22 cellular contexts compared by ENCODE assay signal in the genomic region with DNA sequence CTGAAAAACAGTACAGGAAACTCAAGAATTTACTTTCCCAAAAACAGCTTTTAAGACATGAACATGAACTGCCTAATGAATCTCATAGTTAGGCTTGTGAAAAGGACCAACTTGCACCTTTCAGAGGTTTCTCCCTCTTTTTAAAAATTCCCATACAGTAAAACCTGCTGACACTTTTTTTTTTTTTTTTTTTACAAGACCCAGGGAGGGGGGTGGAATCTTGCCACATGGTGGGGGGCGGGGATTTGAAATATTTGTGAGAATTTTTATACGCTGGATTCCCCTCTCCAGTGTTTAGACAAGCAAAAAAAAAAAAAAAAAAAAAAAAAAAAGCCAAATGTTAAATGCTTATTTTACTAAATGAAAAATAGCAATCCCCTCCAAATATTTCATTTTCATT. TPM values are rescaled to one million over a fixed set of nuclear protein-coding genes. Genes with fewer than 3 reads are reported as not detected.
DNase-seq lines count a peak whose midpoint lies in the region; ATAC-seq and TF ChIP-seq lines count a peak whose summit lies in the region.
"Had no signal": no experiment of that assay in that cellular context is flagged by ENCODE, and none has a peak within 500 bp of the region (broad histone marks: within the 10 kb centered on the region; RNA-seq: fewer than 3 reads in every experiment).

No MANE protein-coding gene starts in this region.

- intact Hi-C loops in CD4-positive, alpha-beta T cell (cut with DNase I, micrococcal nuclease) = no loop called here

- no peaks in the 10 kb centered on the region for H3K4me1 Mint-ChIP-seq in CD4-positive, alpha-beta T cell (ENCODE audit: low read depth)

- no peaks in the 10 kb centered on the region for H3K79me2 ChIP-seq in ACC112 (ENCODE audit: control insufficient read depth, insufficient read depth, low read length, unreplicated experiment)

- no peak for TF ChIP-seq EP300 in upper lobe of left lung (IDR thresholded peaks at IDR 0.05)

- no peaks in the 10 kb centered on the region for H3K27me3 ChIP-seq in ACC112 (ENCODE audit: insufficient read depth, low read length)
- H3K27me3 ChIP-seq in HUES64 (ENCODE audit: insufficient read depth, low read length) = no peaks in the 10 kb centered on the region
- no peaks in the 10 kb centered on the region for H3K27me3 ChIP-seq in iPS-20b (ENCODE audit: insufficient read depth, low read length)
- H3K27me3 ChIP-seq in upper lobe of left lung = no peaks in the 10 kb centered on the region
- H3K27me3 ChIP-seq in CD4-positive, alpha-beta T cell (ENCODE audit: control insufficient read depth, insufficient read depth, low read length) = no peaks in the 10 kb centered on the region
- H3K27me3 ChIP-seq: BLaER1 treated with 17β-estradiol and CSF1 and Interleukin-3, amounts not matched to agents 10 nM and 100 nM; body of pancreas; gastrocnemius medialis; SJCRH30; vagina had no signal

- no peak overlapping the region for H2AFZ ChIP-seq in ACC112 (ENCODE audit: low read length, unreplicated experiment)

- H3K9ac ChIP-seq in HUES64 (ENCODE audit: low read depth, low read length) (no peak overlapping the region), iPS-20b (ENCODE audit: low read depth, low read length) (peak overlapping the region; percentile 49; the same call in 1 of the 2 replicates)
- H3K9ac ChIP-seq: BLaER1 treated with 17β-estradiol and CSF1 and Interleukin-3, amounts not matched to agents 10 nM and 100 nM had no signal

- H3K27me3 Mint-ChIP-seq in CD4-positive, alpha-beta T cell = no peaks in the 10 kb centered on the region
- H3K27me3 Mint-ChIP-seq: activated naive CD8-positive, alpha-beta T cell had no signal

- POLR2A ChIA-PET in CD4-positive, alpha-beta T cell (lab: Charles Lee) = interaction anchor here (0.6 kb wide), 1 partner anchor 111 kb away, joined by 3 read pairs; no protein-coding TSS in a partner anchor

- no peaks in the 10 kb centered on the region for H3K9me3 Mint-ChIP-seq in CD4-positive, alpha-beta T cell
- H3K9me3 Mint-ChIP-seq: activated T-cell treated with anti-CD3 and anti-CD28 coated beads, Interleukin-2, amount 50 U/mL, for 72 hours; T-helper 2 cell treated with Interferon-gamma antibody and Interleukin-4, amounts not matched to agents 5 μg/mL and 100 μg/mL, for 36 hours had no signal

- CTCF ChIA-PET in CD4-positive, alpha-beta T cell (lab: Charles Lee) = interaction anchor here (0.7 kb wide), 1 partner anchor 1727 kb away, joined by 3 read pairs; no protein-coding TSS in a partner anchor

- TF ChIP-seq POLR2A in upper lobe of left lung (IDR thresholded peaks at IDR 0.05) = no peak

- H3K36me3 Mint-ChIP-seq in CD4-positive, alpha-beta T cell (ENCODE audit: low read depth) = peaks cover 2% of the 10 kb centered on the region

- H3K27ac Mint-ChIP-seq in CD4-positive, alpha-beta T cell = no peak overlapping the region
- H3K27ac Mint-ChIP-seq: activated naive CD8-positive, alpha-beta T cell; activated T-cell treated with anti-CD3 and anti-CD28 coated beads, Interleukin-2, amount 50 U/mL, for 72 hours; T-helper 2 cell treated with Interferon-gamma antibody and Interleukin-4, amounts not matched to agents 5 μg/mL and 100 μg/mL, for 36 hours had no signal

- no peak for TF ChIP-seq CTCF in VCaP (conservative IDR thresholded peaks at IDR 0.05)
- TF ChIP-seq CTCF in upper lobe of left lung (IDR thresholded peaks at IDR 0.05) = no peak
- TF ChIP-seq CTCF in CD4-positive, alpha-beta T cell (IDR thresholded peaks at IDR 0.05) = no peak

- ATAC-seq in HG02870 (IDR thresholded peaks at IDR 0.05; ENCODE audit: unreplicated experiment) = no peak
- no peak for ATAC-seq in upper lobe of left lung (ENCODE audit: low FRiP score in 2 of 2)
- ATAC-seq in CD4-positive, alpha-beta T cell (ENCODE audit: poor library complexity) = no peak
- ATAC-seq: activated T-cell treated with anti-CD3 and anti-CD28 coated beads, Interleukin-2, amount 50 U/mL, for 72 hours; body of pancreas; gastrocnemius medialis; mucosa of descending colon had no signal

- no peak overlapping the region for H3K27ac ChIP-seq in ACC112 (ENCODE audit: low read depth, low read length)
- peak overlapping the region; percentile 90 for H3K27ac ChIP-seq in HUES64 (ENCODE audit: low read depth, low read length)
- peak overlapping the region; percentile 36; the same call in 1 of the 2 replicates for H3K27ac ChIP-seq in VCaP
- H3K27ac ChIP-seq in iPS-20b (ENCODE audit: low read length) = peak overlapping the region; percentile 43
- no peak overlapping the region for H3K27ac ChIP-seq in upper lobe of left lung
- no peak overlapping the region for H3K27ac ChIP-seq in CD4-positive, alpha-beta T cell (ENCODE audit: low read depth, low read length)
- H3K27ac ChIP-seq: BLaER1 treated with 17β-estradiol and CSF1 and Interleukin-3, amounts not matched to agents 10 nM and 100 nM; body of pancreas; gastrocnemius medialis; SJCRH30 had no signal

- no peaks in the 10 kb centered on the region for H3K9me3 ChIP-seq in HUES64 (ENCODE audit: insufficient read depth, low read depth, low read length)
- H3K9me3 ChIP-seq in iPS-20b (ENCODE audit: insufficient read depth, low read depth, low read length) = no peaks in the 10 kb centered on the region
- no peaks in the 10 kb centered on the region for H3K9me3 ChIP-seq in upper lobe of left lung
- H3K9me3 ChIP-seq in CD4-positive, alpha-beta T cell (ENCODE audit: control insufficient read depth, low read length) = no peaks in the 10 kb centered on the region
- H3K9me3 ChIP-seq: BLaER1 treated with 17β-estradiol and CSF1 and Interleukin-3, amounts not matched to agents 10 nM and 100 nM; body of pancreas; gastrocnemius medialis; mucosa of descending colon; vagina had no signal

- DNase-seq in upper lobe of left lung (no peak), DMS53 (lab: John Stamatoyannopoulos, UW) (no peak)
- DNase-seq in CD4-positive, alpha-beta T cell = no peak
- DNase-seq: activated CD4-positive, CD25-positive, alpha-beta regulatory T cell treated with anti-CD3 and anti-CD28 coated beads, Interleukin-2, amount 50 U/mL, for 72 hours; activated T-cell treated with anti-CD3 and anti-CD28 coated beads, Interleukin-2, amount 50 U/mL, for 72 hours; gastrocnemius medialis; GDM1; KG1; NCI-H1092; NCI-H510A had no signal

- H3K4me1 ChIP-seq in ACC112 (ENCODE audit: control insufficient read depth, insufficient read depth, low read length, unreplicated experiment) (peaks cover 42% of the 10 kb centered on the region), HUES64 (ENCODE audit: insufficient read depth, low read length) (peaks cover 79% of the 10 kb centered on the region), iPS-20b (ENCODE audit: insufficient read depth, low read length) (peaks cover 59% of the 10 kb centered on the region; the same call in 1 of the 2 replicates), upper lobe of left lung (peaks cover 0 to 7% (median 2%) of the 10 kb centered on the region in 4 donors)
- H3K4me1 ChIP-seq: BLaER1 treated with 17β-estradiol and CSF1 and Interleukin-3, amounts not matched to agents 10 nM and 100 nM; body of pancreas; vagina had no signal

- H3K4me3 ChIP-seq in ACC112 (ENCODE audit: low read depth, low read length) (peak overlapping the region; percentile 60), HUES64 (ENCODE audit: low read length) (no peak overlapping the region), iPS-20b (ENCODE audit: low read length) (peak overlapping the region; percentile 62; the same call in 1 of the 2 replicates), upper lobe of left lung (peak overlapping the region in 1 of 4 donors; percentile 7)
- H3K4me3 ChIP-seq: BLaER1 treated with 17β-estradiol and CSF1 and Interleukin-3, amounts not matched to agents 10 nM and 100 nM; body of pancreas; gastrocnemius medialis; mucosa of descending colon; SJCRH30; vagina had no signal

- WGBS in HUES64 = no CpG with 5 or more reads among the region's 2 CpGs
- WGBS in upper lobe of left lung, 2 donors = 80 to 86% methylated on average over 2 of the region's 2 CpGs

- H3K36me3 ChIP-seq in ACC112 (ENCODE audit: insufficient read depth, low read length) (no peaks in the 10 kb centered on the region), HUES64 (ENCODE audit: insufficient read depth, low read length) (no peaks in the 10 kb centered on the region), iPS-20b (ENCODE audit: insufficient read depth, low read depth, low read length) (no peaks in the 10 kb centered on the region), upper lobe of left lung (no peaks in the 10 kb centered on the region)
- H3K36me3 ChIP-seq: BLaER1 treated with 17β-estradiol and CSF1 and Interleukin-3, amounts not matched to agents 10 nM and 100 nM; gastrocnemius medialis; SJCRH30; vagina had no signal

- H3K4me3 Mint-ChIP-seq in CD4-positive, alpha-beta T cell = no peak overlapping the region
- H3K4me3 Mint-ChIP-seq: activated naive CD8-positive, alpha-beta T cell; activated T-cell treated with anti-CD3 and anti-CD28 coated beads, Interleukin-2, amount 50 U/mL, for 72 hours; T-helper 2 cell treated with Interferon-gamma antibody and Interleukin-4, amounts not matched to agents 5 μg/mL and 100 μg/mL, for 36 hours had no signal

RNA-seq across cellular contexts. Expression of gene HIBADH, which starts 57.4 kb away (rescaled TPM):
- polyA plus RNA-seq in HUES64 (2013, experiment 1 of 2) = 17.3 TPM
- polyA plus RNA-seq in HUES64 (2013, experiment 2 of 2) = 23.4 TPM
- total RNA-seq in upper lobe of left lung = 10 to 100 TPM in 5 of 6 donors, 1 to 10 TPM in 1; 7.4 to 26.1 (median 21.8) TPM
- total RNA-seq in CD4-positive, alpha-beta T cell = 1 to 10 TPM; 6.3 to 8.4 TPM

Comparison
In these comparisons a context has a peak if more than half of its experiments do, and no peak if none do; other contexts are left out.
1. H3K27ac ChIP-seq: peak in HUES64 (single experiment), VCaP (single experiment) and iPS-20b (single experiment); none in ACC112 (single experiment), upper lobe of left lung (0 of 4) and CD4-positive, alpha-beta T cell (single experiment).